8 cellular contexts compared by ENCODE assay signal in the genomic region with DNA sequence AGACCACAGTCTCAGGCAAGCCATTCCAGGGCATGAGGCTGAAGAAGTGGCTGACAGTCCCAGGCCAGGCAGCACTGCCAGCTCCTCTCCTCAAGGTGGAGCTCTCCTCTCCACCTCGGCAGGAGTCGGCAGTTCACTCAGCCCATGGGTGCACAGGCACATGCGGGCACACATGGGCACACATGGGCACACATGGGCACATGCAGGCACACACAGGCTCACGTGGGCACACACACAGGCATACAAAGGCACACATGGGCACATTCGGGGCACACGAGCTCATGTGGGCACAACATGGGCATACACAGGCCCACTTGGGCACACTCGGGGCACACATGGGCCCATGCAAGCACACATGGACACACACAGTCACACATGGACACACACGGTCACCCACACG.
A peak's percentile ranks its signal among the peaks of the same experiment; 100 is the strongest.
DNase-seq lines count a peak whose midpoint lies in the region; ATAC-seq and TF ChIP-seq lines count a peak whose summit lies in the region.

No MANE protein-coding gene starts in this region.

- ATAC-seq in RWPE2 (ENCODE audit: low read depth) (no peak), HG02798 (IDR thresholded peaks at IDR 0.05; ENCODE audit: poor library complexity, unreplicated experiment) (no peak), GM19397 (IDR thresholded peaks at IDR 0.05; ENCODE audit: unreplicated experiment) (no peak)

- H3K4me3 ChIP-seq in RWPE2 (ENCODE audit: severe bottlenecking): no peak overlapping the region
- H3K4me3 ChIP-seq in fibroblast of villous mesenchyme (ENCODE audit: low read depth, low read length): no peak overlapping the region

- H3K27ac ChIP-seq in RWPE2 (ENCODE audit: poor library complexity, severe bottlenecking): no peak overlapping the region

- H3K4me1 ChIP-seq in RWPE2 (ENCODE audit: insufficient read depth, poor library complexity, severe bottlenecking): peaks cover 22% of the 10 kb centered on the region

- peak; percentile 49 for TF ChIP-seq CTCF in GM10266 (IDR thresholded peaks at IDR 0.05; ENCODE audit: control insufficient read depth, insufficient read depth, low read depth, missing control alignments)
- peak; percentile 25 for TF ChIP-seq CTCF in RWPE2 (IDR thresholded peaks at IDR 0.05; ENCODE audit: poor library complexity, severe bottlenecking)
- TF ChIP-seq CTCF in fibroblast of villous mesenchyme (IDR thresholded peaks at IDR 0.05; ENCODE audit: insufficient read depth, low read depth, low read length): peak; percentile 47

- no peaks in the 10 kb centered on the region for H3K27me3 ChIP-seq in RWPE2 (ENCODE audit: insufficient read depth, poor library complexity, severe bottlenecking)

- no peaks in the 10 kb centered on the region for H3K36me3 ChIP-seq in RWPE2 (ENCODE audit: low read depth)

- H3K9me3 ChIP-seq in RWPE2 (ENCODE audit: severe bottlenecking): no peaks in the 10 kb centered on the region

- DNase-seq in 8988T (peak; percentile 84), GM10266 (ENCODE audit: extremely low spot score) (no peak), RWPE2 (ENCODE audit: low spot score) (no peak), fibroblast of villous mesenchyme (ENCODE audit: low read depth) (no peak), EL (no peak), ecto neural progenitor cell (ENCODE audit: low spot score) (no peak)
